Comparison of ENCODE assay signal across 8 cellular contexts in genomic region chr12:92570056-92570753, GRCh38.
DNase-seq lines count a peak whose midpoint lies in the region; ATAC-seq and TF ChIP-seq lines count a peak whose summit lies in the region.

No MANE protein-coding gene starts in this region.

- no peaks in the 10 kb centered on the region for H3K27me3 ChIP-seq in dorsolateral prefrontal cortex
- no peaks in the 10 kb centered on the region for H3K27me3 ChIP-seq in right lobe of liver
- H3K27me3 ChIP-seq in thoracic aorta (replicated peaks; ENCODE audit: insufficient read depth) = no peaks in the 10 kb centered on the region

- H3K4me1 ChIP-seq in right lobe of liver (peaks cover 0 to 45% (median 22%) of the 10 kb centered on the region in 4 donors), thoracic aorta (ENCODE audit: control insufficient read depth in 1 of 2, low read depth in 2 of 2) (no peaks in the 10 kb centered on the region)

- TF ChIP-seq POLR2A in right lobe of liver (IDR thresholded peaks at IDR 0.05) = no peak

- 4% methylated on average over 4 of the region's 4 CpGs for WGBS in right lobe of liver (ENCODE audit: insufficient coverage, low coverage, low lambda C conversion rate, missing lambda C conversion rate)

- H3K9me3 ChIP-seq in right lobe of liver = no peaks in the 10 kb centered on the region
- no peaks in the 10 kb centered on the region for H3K9me3 ChIP-seq in thoracic aorta

- intact Hi-C loops in dorsolateral prefrontal cortex (cut with DNase I) (loop anchor here (2.0 to 5.0 kb wide), 5 partner anchors 423 to 1187 kb away; partner anchors contain the start of gene BTG1 (in 2 of the 2)), right lobe of liver (cut with DNase I) (no loop called here)

- DNase-seq in COLO829 (ENCODE audit: low spot score) (peak; percentile 62), NCI-H2029 treated with DMSO at 0.1 percent for 48 hours (lab: John Stamatoyannopoulos, UW) (peak; percentile 93), T-helper 1 cell (peak in 4 of 5 donors; percentile 15 to 68 (median 32)), dorsolateral prefrontal cortex (peak in 4 of 10 donors; percentile 48 to 81 (median 64)), right lobe of liver (peak in 1 of 3 donors; percentile 73), thoracic aorta (ENCODE audit: low spot score) (peak; percentile 27)

- H3K36me3 ChIP-seq in right lobe of liver = no peaks in the 10 kb centered on the region
- H3K36me3 ChIP-seq in thoracic aorta = no peaks in the 10 kb centered on the region

- TF ChIP-seq CTCF in dorsolateral prefrontal cortex (IDR thresholded peaks at IDR 0.05 in 54 of 56, conservative IDR thresholded peaks at IDR 0.05 in 2 of 56; ENCODE audit: low read depth in 1 of 56, partially characterized antibody in 56 of 56) (peak; percentile 83 to 99 (median 93)), right lobe of liver (IDR thresholded peaks at IDR 0.05) (peak; percentile 72 to 96 (median 82)), thoracic aorta (IDR thresholded peaks at IDR 0.05) (peak; percentile 74)

- H3K4me3 ChIP-seq in dorsolateral prefrontal cortex = peak overlapping the region in 29 of 59 donors; percentile 3 to 54 (median 27)
- H3K4me3 ChIP-seq in right lobe of liver = peak overlapping the region in 1 of 3 donors; percentile 2
- H3K4me3 ChIP-seq in thoracic aorta = no peak overlapping the region

- H3K27ac ChIP-seq in dorsolateral prefrontal cortex (peak overlapping the region in 29 of 59 donors; percentile 1 to 82 (median 37)), right lobe of liver (peak overlapping the region; percentile 13 to 87 (median 55)), thoracic aorta (no peak overlapping the region)

- ATAC-seq in GM18907 (IDR thresholded peaks at IDR 0.05; ENCODE audit: unreplicated experiment) (peak; percentile 94), HG03066 (IDR thresholded peaks at IDR 0.05; ENCODE audit: low read depth, unreplicated experiment) (peak; percentile 91), right lobe of liver (peak; percentile 65 to 83 (median 66)), thoracic aorta (ENCODE audit: insufficient number of reproducible peaks, low FRiP score, low read depth) (peak; percentile 23)

Comparison
In these comparisons a context has a peak if more than half of its experiments do, and no peak if none do; other contexts are left out.
1. ATAC-seq: peak in every context shown above with its lines; median percentile 94 in GM18907; 91 in HG03066; 66 in right lobe of liver; 23 in thoracic aorta.
2. H3K27ac ChIP-seq: peak in right lobe of liver (3 of 3); none in thoracic aorta (0 of 2).
3. intact Hi-C loops: an anchor here in dorsolateral prefrontal cortex (2.0 to 5.0 kb wide); none called in right lobe of liver.
4. Peak in every context shown above with its lines, with median percentiles within 50 percentile points of each other: CTCF ChIP-seq.